In genomic region chr5:113283558-113283957, GRCh38 we compare ENCODE assay signal across 21 cellular contexts.
A peak's percentile ranks its signal among the peaks of the same experiment; 100 is the strongest.
DNase-seq lines count a peak whose midpoint lies in the region; ATAC-seq and FAIRE-seq lines count a peak whose summit lies in the region.
"Had no signal": no experiment of that assay in that cellular context is flagged by ENCODE, and none has a peak within 500 bp of the region (broad histone marks: within the 10 kb centered on the region; RNA-seq: fewer than 3 reads in every experiment).

No MANE protein-coding gene starts in this region.

- DNase-seq in NCI-H748 (lab: John Stamatoyannopoulos, UW; ENCODE audit: unreplicated experiment) (peak; percentile 59), pons (ENCODE audit: low spot score) (peak; percentile 86), NCI-H2171 (lab: John Stamatoyannopoulos, UW) (no peak), H4 (ENCODE audit: low spot score) (no peak), small intestine (no peak)
- DNase-seq: ACHN, GDM1, Karpas-422, NCI-H1048, NCI-H146, NCI-H2029 treated with DMSO at 0.1 percent for 48 hours, NCI-H510A, PC-3, SIG-M5 had no signal

- WGBS in small intestine, 3 donors: 77 to 91% (median 88%) methylated on average over 3 of the region's 3 CpGs

- ATAC-seq in GM18909 (IDR thresholded peaks at IDR 0.05; ENCODE audit: poor library complexity, unreplicated experiment) (peak; percentile 44), GM21619 (IDR thresholded peaks at IDR 0.05; ENCODE audit: unreplicated experiment) (peak; percentile 46), HG02973 (IDR thresholded peaks at IDR 0.05; ENCODE audit: unreplicated experiment) (no peak)
- ATAC-seq: PC-3, SK-N-SH treated with all-trans-retinoic acid at 6 μM for 48 hours had no signal

- no peaks in the 10 kb centered on the region for H3K27me3 ChIP-seq in small intestine (ENCODE audit: control insufficient read depth in 2 of 2, insufficient read depth in 2 of 2, low read length in 2 of 2)

- H3K27ac ChIP-seq in small intestine (ENCODE audit: low read depth in 1 of 2, low read length in 1 of 2): no peak overlapping the region
- H3K27ac ChIP-seq: RWPE1 had no signal

- no peaks in the 10 kb centered on the region for H3K9me3 ChIP-seq in small intestine (ENCODE audit: control insufficient read depth, low read depth)

- H3K36me3 ChIP-seq in small intestine (ENCODE audit: control insufficient read depth in 2 of 2, insufficient read depth in 2 of 2, low read length in 2 of 2): no peaks in the 10 kb centered on the region

- H3K4me3 ChIP-seq in small intestine (ENCODE audit: low read depth in 1 of 2, low read length in 2 of 2): no peak overlapping the region

- peaks cover 0 to 2% of the 10 kb centered on the region in 2 donors for H3K4me1 ChIP-seq in small intestine (ENCODE audit: control insufficient read depth in 2 of 2, insufficient read depth in 1 of 2, low read depth in 1 of 2, low read length in 1 of 2)

- no peak for FAIRE-seq in small intestine (lab: Jason Lieb, UNC)
- FAIRE-seq: H1, HTR-8/SVneo had no signal

Comparison
In these comparisons a context has a peak if more than half of its experiments do, and no peak if none do; other contexts are left out.
1. DNase-seq: peak in NCI-H748 (single experiment) and pons (single experiment); none in NCI-H2171 (single experiment), H4 (single experiment) and small intestine (single experiment).